In the genomic region with DNA sequence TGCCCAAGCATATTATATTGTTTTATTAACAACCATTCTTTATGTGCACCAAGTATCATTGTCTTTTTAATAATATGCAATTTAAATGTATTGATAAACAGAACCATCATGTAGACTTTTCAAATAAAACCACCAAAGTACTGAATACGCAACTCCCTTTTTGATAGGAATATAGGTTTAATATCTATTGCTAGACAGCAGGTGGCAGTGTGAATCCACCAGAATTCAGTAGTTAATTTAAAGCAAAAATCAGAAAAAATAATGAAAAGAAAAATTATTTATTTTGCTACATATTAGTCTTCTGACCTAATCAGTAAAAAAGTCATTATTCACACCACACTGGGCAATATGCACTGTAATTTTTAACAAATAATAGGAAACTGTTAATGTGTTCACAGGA, we compare ENCODE assay signal across 9 cellular contexts.
DNase-seq lines count a peak whose midpoint lies in the region; ATAC-seq, FAIRE-seq and TF ChIP-seq lines count a peak whose summit lies in the region.
"Had no signal": no experiment of that assay in that cellular context is flagged by ENCODE, and none has a peak within 500 bp of the region (broad histone marks: within the 10 kb centered on the region; RNA-seq: fewer than 3 reads in every experiment).

No MANE protein-coding gene starts in this region.

- peaks cover 0 to 3% (median 1%) of the 10 kb centered on the region in 3 donors for H3K27me3 Mint-ChIP-seq in immature natural killer cell (ENCODE audit: low read depth in 3 of 3)

- H3K23ac ChIP-seq in mesenchymal stem cell (ENCODE audit: low read length in 2 of 2) = no peak overlapping the region

- no peak overlapping the region for H2BK120ac ChIP-seq in mesenchymal stem cell (ENCODE audit: low read depth, low read length)

- H3K14ac ChIP-seq in mesenchymal stem cell (ENCODE audit: low read length in 2 of 2) = no peak overlapping the region

- H2BK5ac ChIP-seq in mesenchymal stem cell (ENCODE audit: low read depth, low read length, poor library complexity, severe bottlenecking) = no peak overlapping the region

- no peak overlapping the region for H4K91ac ChIP-seq in mesenchymal stem cell (ENCODE audit: low read length)

- no peaks in the 10 kb centered on the region for H3K4me1 ChIP-seq in mesenchymal stem cell (ENCODE audit: control insufficient read depth, insufficient read depth, low read depth, low read length)

- H3K36me3 ChIP-seq in mesenchymal stem cell (ENCODE audit: control insufficient read depth in 1 of 2, insufficient read depth in 2 of 2, low read depth in 1 of 2, low read length in 2 of 2) = no peaks in the 10 kb centered on the region

- no peak overlapping the region for H3K18ac ChIP-seq in mesenchymal stem cell (ENCODE audit: low read depth in 1 of 2, low read length in 2 of 2)

- no peak overlapping the region for H3K4me2 ChIP-seq in mesenchymal stem cell (ENCODE audit: low read length, poor library complexity, severe bottlenecking)

- H2AFZ ChIP-seq in mesenchymal stem cell (ENCODE audit: low read depth, low read length) = no peak overlapping the region

- no peak overlapping the region for H3K27ac ChIP-seq in mesenchymal stem cell (ENCODE audit: low read length, poor library complexity, severe bottlenecking)

- no peak for FAIRE-seq in GM12891 (lab: Jason Lieb, UNC)

- no peak for ATAC-seq in HG02840 (IDR thresholded peaks at IDR 0.05; ENCODE audit: low FRiP score, unreplicated experiment)

- no peak overlapping the region for H3K4me3 ChIP-seq in mesenchymal stem cell (ENCODE audit: insufficient read depth in 1 of 2, low read depth in 1 of 2, low read length in 2 of 2)

- no peaks in the 10 kb centered on the region for H3K9me3 ChIP-seq in mesenchymal stem cell (ENCODE audit: control insufficient read depth, low read length)

- H3K27ac Mint-ChIP-seq in immature natural killer cell = no peak overlapping the region
- H3K27ac Mint-ChIP-seq: memory B cell had no signal

- H2BK12ac ChIP-seq in mesenchymal stem cell (ENCODE audit: low read length in 2 of 2) = no peak overlapping the region

- H3K9me3 Mint-ChIP-seq in immature natural killer cell = no peaks in the 10 kb centered on the region
- H3K9me3 Mint-ChIP-seq: memory B cell had no signal

- H3K4ac ChIP-seq in mesenchymal stem cell (ENCODE audit: low read depth in 1 of 2, low read length in 2 of 2) = no peak overlapping the region

- peak; percentile 29 for DNase-seq in DMS114 treated with DMSO at 0.1 percent for 48 hours (lab: John Stamatoyannopoulos, UW; ENCODE audit: unreplicated experiment)
- peak; percentile 20 for DNase-seq in LHCN-M2 (ENCODE audit: low read depth)
- peak; percentile 35 for DNase-seq in amniotic epithelial cell (ENCODE audit: low read depth)
- peak; percentile 34 for DNase-seq in mesenchymal stem cell
- DNase-seq in activated effector memory CD4-positive, alpha-beta T cell treated with anti-CD3 and anti-CD28 coated beads, Interleukin-2, amount 50 U/mL, for 16 hours = no peak
- DNase-seq in GM12891 (ENCODE audit: insufficient read length, low spot score) = no peak
- no peak for DNase-seq in immature natural killer cell

- TF ChIP-seq POLR2A in GM12891 (IDR thresholded peaks at IDR 0.05; ENCODE audit: low read depth, low read length) = no peak

- H3K79me1 ChIP-seq in mesenchymal stem cell (replicated peaks; ENCODE audit: low read length, poor library complexity, severe bottlenecking) = no peaks in the 10 kb centered on the region

- no peaks in the 10 kb centered on the region for H3K36me3 Mint-ChIP-seq in immature natural killer cell
- H3K36me3 Mint-ChIP-seq: memory B cell had no signal

- H3K4me1 Mint-ChIP-seq in immature natural killer cell = no peaks in the 10 kb centered on the region
- H3K4me1 Mint-ChIP-seq: memory B cell had no signal

- H4K8ac ChIP-seq in mesenchymal stem cell (ENCODE audit: low read length) = no peak overlapping the region

- WGBS in mesenchymal stem cell = no CpG with 5 or more reads among the region's 1 CpG

- H3K27me3 ChIP-seq in mesenchymal stem cell (ENCODE audit: control insufficient read depth in 1 of 2, insufficient read depth in 1 of 2, low read length in 2 of 2) = peaks cover 7 to 8% of the 10 kb centered on the region in 2 experiments

- H2AK5ac ChIP-seq in mesenchymal stem cell (ENCODE audit: low read length, severe bottlenecking) = no peak overlapping the region

- no peak overlapping the region for H2BK15ac ChIP-seq in mesenchymal stem cell (ENCODE audit: low read depth, poor library complexity, severe bottlenecking)

- no peak overlapping the region for H3K9ac ChIP-seq in mesenchymal stem cell (ENCODE audit: low read length)

- no peak overlapping the region for H3K4me3 Mint-ChIP-seq in immature natural killer cell
- H3K4me3 Mint-ChIP-seq: memory B cell had no signal

TF ChIP-seq in GM12891, 5 proteins besides CTCF, POLR2A, EP300 and RAD21:
- no peak for TF ChIP-seq POLR2AphosphoS5 (IDR thresholded peaks at IDR 0.05; ENCODE audit: low read depth, low read length)
- no peak for TF ChIP-seq TAF1 (IDR thresholded peaks at IDR 0.05; ENCODE audit: low read depth, low read length)
- no peak for TF ChIP-seq SPI1 (IDR thresholded peaks at IDR 0.05; ENCODE audit: low read depth, low read length)
- no peak for TF ChIP-seq PAX5 (IDR thresholded peaks at IDR 0.05; ENCODE audit: insufficient read depth, low read length, severe bottlenecking)
- TF ChIP-seq POU2F2 (IDR thresholded peaks at IDR 0.05; ENCODE audit: low read depth, low read length) = no peak
TF ChIP-seq in GM12891: peak in this region for 0.

Comparison
In these comparisons a context has a peak if more than half of its experiments do, and no peak if none do; other contexts are left out.
1. DNase-seq: peak in DMS114 treated with DMSO at 0.1 percent for 48 hours (single experiment), LHCN-M2 (single experiment), amniotic epithelial cell (single experiment) and mesenchymal stem cell (single experiment); none in activated effector memory CD4-positive, alpha-beta T cell treated with anti-CD3 and anti-CD28 coated beads, Interleukin-2, amount 50 U/mL, for 16 hours (single experiment), GM12891 (single experiment) and immature natural killer cell (0 of 3).